In the genomic region with DNA sequence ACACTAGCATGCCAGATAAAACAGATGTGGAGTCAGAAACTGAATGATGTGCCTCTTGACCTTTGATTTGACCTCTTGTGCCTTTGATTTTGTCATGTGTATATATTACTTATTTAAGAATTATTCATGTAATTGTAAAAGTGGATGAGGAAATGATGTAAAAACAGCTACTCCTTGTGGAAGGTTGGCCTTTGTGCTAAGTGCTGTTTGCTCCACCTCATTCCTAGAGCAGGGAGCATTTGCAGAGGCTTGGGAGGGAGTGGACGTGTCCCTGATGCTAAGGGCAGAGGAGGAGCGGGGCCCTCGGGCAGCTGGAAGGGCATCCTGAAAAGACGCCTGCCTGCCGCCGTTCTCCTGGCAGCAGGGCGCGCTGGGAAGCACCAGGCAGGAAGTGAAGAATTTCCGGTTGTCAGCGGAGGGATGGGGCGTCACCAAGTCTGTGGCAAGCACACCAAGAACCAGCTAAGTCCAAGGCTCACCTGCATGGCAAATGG, we compare ENCODE assay signal across 8 cellular contexts.
DNase-seq lines count a peak whose midpoint lies in the region; ATAC-seq lines count a peak whose summit lies in the region.

No MANE protein-coding gene starts in this region.

- H3K4me1 Mint-ChIP-seq in effector memory CD8-positive, alpha-beta T cell (ENCODE audit: low read depth in 2 of 2): peaks cover 15 to 27% of the 10 kb centered on the region in 2 donors

- H3K36me3 Mint-ChIP-seq in effector memory CD8-positive, alpha-beta T cell (ENCODE audit: insufficient read depth): no peaks in the 10 kb centered on the region

- ATAC-seq in effector memory CD8-positive, alpha-beta T cell (replicated peaks): peak; percentile 65
- ATAC-seq in sciatic nerve: peak; percentile 38
- ATAC-seq in HG02852 (IDR thresholded peaks at IDR 0.05; ENCODE audit: unreplicated experiment): no peak
- ATAC-seq in GM21360 (IDR thresholded peaks at IDR 0.05; ENCODE audit: unreplicated experiment): no peak

- peaks cover 0 to 9% of the 10 kb centered on the region in 2 donors for H3K27me3 Mint-ChIP-seq in effector memory CD8-positive, alpha-beta T cell

- H3K27ac Mint-ChIP-seq in effector memory CD8-positive, alpha-beta T cell: peak overlapping the region; percentile 73 to 93

- intact Hi-C loops in sciatic nerve (cut with DNase I): no loop called here

- DNase-seq in EH (ENCODE audit: low read depth): peak; percentile 80
- DNase-seq in RPMI8226: peak; percentile 10
- peak in 1 of 3 experiments; percentile 5 for DNase-seq in effector memory CD8-positive, alpha-beta T cell
- DNase-seq in sciatic nerve (ENCODE audit: low spot score): peak; percentile 60
- DNase-seq in RKO (ENCODE audit: low spot score): no peak
- DNase-seq in NCI-H1092 treated with DMSO at 0.1 percent for 48 hours (lab: John Stamatoyannopoulos, UW): no peak

- peak overlapping the region; percentile 79 to 80 for H3K4me3 Mint-ChIP-seq in effector memory CD8-positive, alpha-beta T cell

- no peaks in the 10 kb centered on the region for H3K9me3 Mint-ChIP-seq in effector memory CD8-positive, alpha-beta T cell

Comparison
In these comparisons a context has a peak if more than half of its experiments do, and no peak if none do; other contexts are left out.
1. DNase-seq: peak in EH (single experiment), RPMI8226 (single experiment) and sciatic nerve (single experiment); none in RKO (single experiment) and NCI-H1092 treated with DMSO at 0.1 percent for 48 hours (single experiment).
2. ATAC-seq: peak in effector memory CD8-positive, alpha-beta T cell (single experiment) and sciatic nerve (single experiment); none in HG02852 (single experiment) and GM21360 (single experiment).